11 cellular contexts compared by ENCODE assay signal in genomic region chr7:64877714-64878610, GRCh38. TPM values are rescaled to one million over a fixed set of nuclear protein-coding genes. Genes with fewer than 3 reads are reported as not detected.
DNase-seq lines count a peak whose midpoint lies in the region; ATAC-seq and TF ChIP-seq lines count a peak whose summit lies in the region.
"Had no signal": no experiment of that assay in that cellular context is flagged by ENCODE, and none has a peak within 500 bp of the region (broad histone marks: within the 10 kb centered on the region; RNA-seq: fewer than 3 reads in every experiment).

No MANE protein-coding gene starts in this region.

- H3K9me3 Mint-ChIP-seq in activated CD4-positive, alpha-beta memory T cell treated with anti-CD3 and anti-CD28 coated beads for 36 hours: no peaks in the 10 kb centered on the region

- H3K36me3 Mint-ChIP-seq in activated CD4-positive, alpha-beta memory T cell treated with anti-CD3 and anti-CD28 coated beads for 36 hours: no peaks in the 10 kb centered on the region

- no peak for ATAC-seq in gastrocnemius medialis
- ATAC-seq in GM18519 (IDR thresholded peaks at IDR 0.05; ENCODE audit: low FRiP score, unreplicated experiment): no peak
- ATAC-seq: GM12878 had no signal

- no peaks in the 10 kb centered on the region for H3K79me2 ChIP-seq in hepatocyte

- H2AFZ ChIP-seq in hepatocyte: no peak overlapping the region

- POLR2A ChIA-PET in activated CD4-positive, alpha-beta memory T cell treated with anti-CD3 and anti-CD28 coated beads for 36 hours (lab: Charles Lee): interaction anchor here (0.9 kb wide), 1 partner anchor 25 kb away, joined by 3 read pairs; the partner anchor contains the start of gene ZNF273

- no peaks in the 10 kb centered on the region for H3K36me3 ChIP-seq in H7 (replicated peaks; ENCODE audit: control insufficient read depth, insufficient read depth, low read length)
- H3K36me3 ChIP-seq in hepatocyte (replicated peaks; ENCODE audit: insufficient read depth, low read depth): no peaks in the 10 kb centered on the region
- H3K36me3 ChIP-seq in gastrocnemius medialis: no peaks in the 10 kb centered on the region
- no peaks in the 10 kb centered on the region for H3K36me3 ChIP-seq in MG63

- peak overlapping the region; percentile 53 for H3K4me2 ChIP-seq in hepatocyte

- no peaks in the 10 kb centered on the region for H3K9me2 ChIP-seq in hepatocyte (replicated peaks; ENCODE audit: insufficient read depth)

- CTCF ChIA-PET in activated CD4-positive, alpha-beta memory T cell treated with anti-CD3 and anti-CD28 coated beads for 36 hours (lab: Charles Lee): no interaction called here

- in situ Hi-C loops in gastrocnemius medialis (cut with MboI; ENCODE audit: low sequenced_read_pairs in 4 of 4): no loop called here

- peaks cover 2% of the 10 kb centered on the region; the same call in 1 of the 2 replicates for H3K27me3 ChIP-seq in H7 (ENCODE audit: control insufficient read depth, insufficient read depth, low read length)
- no peaks in the 10 kb centered on the region for H3K27me3 ChIP-seq in hepatocyte
- H3K27me3 ChIP-seq in gastrocnemius medialis: peaks cover 0 to 11% (median 0%) of the 10 kb centered on the region in 3 donors
- H3K27me3 ChIP-seq in MG63: no peaks in the 10 kb centered on the region

- 87% methylated on average over 34 of the region's 34 CpGs for WGBS in hepatocyte (ENCODE audit: low lambda C conversion rate, missing lambda C conversion rate)

- H3K4me3 ChIP-seq in H7 (ENCODE audit: insufficient read depth, low read depth, low read length) (peak overlapping the region; percentile 24; the same call in 1 of the 2 replicates), hepatocyte (no peak overlapping the region), gastrocnemius medialis (peak overlapping the region in 3 of 4 donors; percentile 46 to 49 (median 47)), MG63 (no peak overlapping the region)
- H3K4me3 ChIP-seq: GM12878 had no signal

- H3K4me1 ChIP-seq in hepatocyte (ENCODE audit: insufficient read depth) (no peaks in the 10 kb centered on the region), gastrocnemius medialis (no peaks in the 10 kb centered on the region)

- intact Hi-C loops in activated CD4-positive, alpha-beta memory T cell treated with anti-CD3 and anti-CD28 coated beads for 36 hours (cut with micrococcal nuclease): no loop called here
- intact Hi-C loops in gastrocnemius medialis (cut with DNase I; ENCODE audit: low total_unique reads): no loop called here

- peaks cover 16% of the 10 kb centered on the region for H3K4me1 Mint-ChIP-seq in activated CD4-positive, alpha-beta memory T cell treated with anti-CD3 and anti-CD28 coated beads for 36 hours (ENCODE audit: low read depth)

- peak overlapping the region; percentile 61 for H3K4me3 Mint-ChIP-seq in activated CD4-positive, alpha-beta memory T cell treated with anti-CD3 and anti-CD28 coated beads for 36 hours

- H4K20me1 ChIP-seq in hepatocyte (ENCODE audit: insufficient read depth, poor library complexity, severe bottlenecking): no peaks in the 10 kb centered on the region

- DNase-seq in H7: peak; percentile 19
- DNase-seq in activated CD4-positive, alpha-beta memory T cell treated with anti-CD3 and anti-CD28 coated beads for 36 hours: no peak
- no peak for DNase-seq in hepatocyte (ENCODE audit: low spot score)
- no peak for DNase-seq in gastrocnemius medialis
- DNase-seq in SK-N-DZ (ENCODE audit: low spot score): no peak
- DNase-seq in NCI-H526 treated with DMSO at 0.1 percent for 48 hours (lab: John Stamatoyannopoulos, UW): no peak
- DNase-seq in MG63: no peak
- DNase-seq: amniotic stem cell had no signal

- no peak overlapping the region for H3K27ac ChIP-seq in hepatocyte
- H3K27ac ChIP-seq in gastrocnemius medialis: no peak overlapping the region

- TF ChIP-seq POLR2A in gastrocnemius medialis (IDR thresholded peaks at IDR 0.05): no peak

- no peak for TF ChIP-seq CTCF in hepatocyte (IDR thresholded peaks at IDR 0.05; ENCODE audit: poor library complexity)
- no peak for TF ChIP-seq CTCF in gastrocnemius medialis (IDR thresholded peaks at IDR 0.05 in 4 of 5, conservative IDR thresholded peaks at IDR 0.05 in 1 of 5)

- H3K27ac Mint-ChIP-seq in activated CD4-positive, alpha-beta memory T cell treated with anti-CD3 and anti-CD28 coated beads for 36 hours: no peak overlapping the region
- H3K27ac Mint-ChIP-seq: T-helper 1 cell treated with Interleukin-12 subunit alpha and Interleukin-12 subunit beta and Interleukin-4 antibody, amounts not matched to agents 30 μg/mL and 1 μg/mL, for 36 hours had no signal

- no peaks in the 10 kb centered on the region for H3K9me3 ChIP-seq in hepatocyte (ENCODE audit: low read depth)
- H3K9me3 ChIP-seq in gastrocnemius medialis: no peaks in the 10 kb centered on the region
- no peaks in the 10 kb centered on the region for H3K9me3 ChIP-seq in MG63

- peaks cover 28% of the 10 kb centered on the region for H3K27me3 Mint-ChIP-seq in activated CD4-positive, alpha-beta memory T cell treated with anti-CD3 and anti-CD28 coated beads for 36 hours

RNA-seq across cellular contexts. Expression of gene ZNF273, which starts 25.1 kb away (rescaled TPM):
- 0.97 and 3.9 TPM in 2 replicates for total RNA-seq in H7 (2014; rRNA removed; shearing (Covaris generic))
- 10 to 100 TPM in 1 of 2 experiments, 1 to 10 TPM in 1; 9.6 to 10.9 TPM for total RNA-seq in activated CD4-positive, alpha-beta memory T cell treated with anti-CD3 and anti-CD28 coated beads for 36 hours
- total RNA-seq in hepatocyte: 4.9 and 8.4 TPM in 2 replicates
- polyA plus RNA-seq in hepatocyte: 3.2 and 4.1 TPM in 2 replicates
- total RNA-seq in gastrocnemius medialis: 1 to 10 TPM in 3 of 4 donors, under 1 TPM in 1; 0.29 to 9.3 (median 2.3) TPM
- 12.1 and 17.3 TPM in 2 replicates for polyA plus RNA-seq in SK-N-DZ (2014; cell fraction: cytosol; rRNA removed)
- polyA plus RNA-seq in SK-N-DZ (2014; cell fraction: nucleus; rRNA removed): 7.4 and 12.8 TPM in 2 replicates
- total RNA-seq in MG63 (2014; rRNA removed; shearing (Covaris generic); ENCODE audit: low replicate concordance): 1.2 TPM in 2 replicates

Comparison
In these comparisons a context has a peak if more than half of its experiments do, and no peak if none do; other contexts are left out.
1. H3K4me3 ChIP-seq: peak in H7 (single experiment) and gastrocnemius medialis (3 of 4); none in hepatocyte (single experiment) and MG63 (single experiment).